1 cellular context compared by ENCODE assay signal in the genomic region with DNA sequence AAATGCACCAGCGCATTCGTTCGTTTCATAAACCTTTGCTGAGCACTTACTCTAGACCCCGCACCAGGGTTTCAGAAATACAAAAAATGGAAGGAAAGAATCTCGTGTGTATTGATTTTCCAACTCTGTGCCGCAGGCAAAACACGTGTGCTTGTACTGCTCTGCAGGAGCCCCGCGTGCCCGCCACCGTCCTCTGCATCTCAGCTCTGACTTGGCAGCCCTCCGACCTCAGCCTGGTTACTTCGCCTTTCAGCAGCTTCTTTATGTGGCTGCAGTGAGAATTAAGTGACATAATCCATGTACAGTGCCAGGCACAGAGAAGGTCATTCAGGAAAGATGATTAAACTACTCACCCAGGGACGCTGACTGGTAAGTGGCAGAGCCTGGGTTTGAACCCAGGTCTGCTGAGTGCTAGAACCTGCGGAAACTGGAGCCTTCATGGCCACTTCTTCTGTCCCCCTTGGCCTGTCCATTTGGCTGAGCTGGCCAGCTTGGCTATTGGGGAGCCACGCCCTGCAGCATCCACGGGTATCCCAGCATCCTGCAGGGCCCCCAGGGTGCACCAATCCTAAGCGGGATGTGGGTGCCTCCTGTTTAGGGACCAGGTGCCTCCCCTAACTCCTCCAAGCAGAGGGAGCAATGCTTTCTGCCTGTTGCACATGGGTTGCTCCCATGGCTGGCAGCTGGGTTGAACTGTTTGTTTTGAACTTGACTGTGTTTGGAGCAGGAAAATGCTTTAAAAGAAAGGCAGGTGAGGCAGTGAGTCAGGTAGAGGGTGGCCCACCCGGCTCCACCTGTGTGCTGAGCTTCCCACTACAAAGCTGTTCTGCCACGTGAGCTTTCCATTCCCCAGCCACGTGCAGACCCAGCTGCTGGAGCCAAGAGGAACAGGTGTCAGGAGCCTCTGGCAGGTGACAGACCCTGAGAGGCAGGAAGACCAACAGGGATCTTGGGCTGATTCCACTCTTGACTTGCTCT.
TF ChIP-seq lines count a peak whose summit lies in the region.

No MANE protein-coding gene starts in this region.

TF ChIP-seq in HCT116, 20 proteins besides CTCF, POLR2A, EP300 and RAD21 (continued from another document):
- TF ChIP-seq, protein P1, sequence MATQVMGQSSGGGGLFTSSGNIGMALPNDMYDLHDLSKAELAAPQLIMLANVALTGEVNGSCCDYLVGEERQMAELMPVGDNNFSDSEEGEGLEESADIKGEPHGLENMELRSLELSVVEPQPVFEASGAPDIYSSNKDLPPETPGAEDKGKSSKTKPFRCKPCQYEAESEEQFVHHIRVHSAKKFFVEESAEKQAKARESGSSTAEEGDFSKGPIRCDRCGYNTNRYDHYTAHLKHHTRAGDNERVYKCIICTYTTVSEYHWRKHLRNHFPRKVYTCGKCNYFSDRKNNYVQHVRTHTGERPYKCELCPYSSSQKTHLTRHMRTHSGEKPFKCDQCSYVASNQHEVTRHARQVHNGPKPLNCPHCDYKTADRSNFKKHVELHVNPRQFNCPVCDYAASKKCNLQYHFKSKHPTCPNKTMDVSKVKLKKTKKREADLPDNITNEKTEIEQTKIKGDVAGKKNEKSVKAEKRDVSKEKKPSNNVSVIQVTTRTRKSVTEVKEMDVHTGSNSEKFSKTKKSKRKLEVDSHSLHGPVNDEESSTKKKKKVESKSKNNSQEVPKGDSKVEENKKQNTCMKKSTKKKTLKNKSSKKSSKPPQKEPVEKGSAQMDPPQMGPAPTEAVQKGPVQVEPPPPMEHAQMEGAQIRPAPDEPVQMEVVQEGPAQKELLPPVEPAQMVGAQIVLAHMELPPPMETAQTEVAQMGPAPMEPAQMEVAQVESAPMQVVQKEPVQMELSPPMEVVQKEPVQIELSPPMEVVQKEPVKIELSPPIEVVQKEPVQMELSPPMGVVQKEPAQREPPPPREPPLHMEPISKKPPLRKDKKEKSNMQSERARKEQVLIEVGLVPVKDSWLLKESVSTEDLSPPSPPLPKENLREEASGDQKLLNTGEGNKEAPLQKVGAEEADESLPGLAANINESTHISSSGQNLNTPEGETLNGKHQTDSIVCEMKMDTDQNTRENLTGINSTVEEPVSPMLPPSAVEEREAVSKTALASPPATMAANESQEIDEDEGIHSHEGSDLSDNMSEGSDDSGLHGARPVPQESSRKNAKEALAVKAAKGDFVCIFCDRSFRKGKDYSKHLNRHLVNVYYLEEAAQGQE (IDR thresholded peaks at IDR 0.05; ENCODE audit: low read depth): no peak
- no peak for TF ChIP-seq CBX3 (IDR thresholded peaks at IDR 0.05; ENCODE audit: low read depth)
- no peak for TF ChIP-seq CEBPB (IDR thresholded peaks at IDR 0.05; ENCODE audit: low read depth)
- no peak for TF ChIP-seq YY1 (IDR thresholded peaks at IDR 0.05; ENCODE audit: extremely low read depth, insufficient replicate concordance, low read depth, low read length)
- TF ChIP-seq SRF (IDR thresholded peaks at IDR 0.05; ENCODE audit: low read depth): no peak
- no peak for TF ChIP-seq ELF1 (IDR thresholded peaks at IDR 0.05; ENCODE audit: borderline replicate concordance, low read depth)
- no peak for TF ChIP-seq EZH2 (IDR thresholded peaks at IDR 0.05)
- TF ChIP-seq, protein P2, sequence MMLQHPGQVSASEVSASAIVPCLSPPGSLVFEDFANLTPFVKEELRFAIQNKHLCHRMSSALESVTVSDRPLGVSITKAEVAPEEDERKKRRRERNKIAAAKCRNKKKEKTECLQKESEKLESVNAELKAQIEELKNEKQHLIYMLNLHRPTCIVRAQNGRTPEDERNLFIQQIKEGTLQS (IDR thresholded peaks at IDR 0.05): no peak
- no peak for TF ChIP-seq JUND (IDR thresholded peaks at IDR 0.05)
